ENCODE assay signal across 33 cellular contexts in genomic region chr22:47111626-47112373, GRCh38.
DNase-seq lines count a peak whose midpoint lies in the region; ATAC-seq and TF ChIP-seq lines count a peak whose summit lies in the region.
"Had no signal": no experiment of that assay in that cellular context is flagged by ENCODE, and none has a peak within 500 bp of the region (broad histone marks: within the 10 kb centered on the region; RNA-seq: fewer than 3 reads in every experiment).

No MANE protein-coding gene starts in this region.

- H2AK9ac ChIP-seq in IMR-90 (replicated peaks; ENCODE audit: low read depth, low read length, poor library complexity), result no peak overlapping the region

- BruUV-seq in IMR-90 (replicated peaks; lab: Mats Ljungman, UMichigan), result no TSS peak

- H4K8ac ChIP-seq in IMR-90 (ENCODE audit: low read depth in 2 of 2, low read length in 2 of 2), result no peak overlapping the region; a peak in 1 of 4 replicates

- H3K27me3 Mint-ChIP-seq in endothelial cell (ENCODE audit: unreplicated experiment), result no peaks in the 10 kb centered on the region
- H3K27me3 Mint-ChIP-seq: B cell; IgD-negative memory B cell; naive thymus-derived CD4-positive, alpha-beta T cell had no signal

- H2BK15ac ChIP-seq in IMR-90 (ENCODE audit: low read depth, low read length), result no peak overlapping the region

- DNase-seq in AG04450 (ENCODE audit: low read depth, low spot score), result no peak
- DNase-seq in IMR-90, result no peak
- no peak for DNase-seq in endothelial cell (ENCODE audit: low spot score)
- DNase-seq in osteoblast (ENCODE audit: insufficient read length, low spot score, missing footprints), result peak; percentile 79
- DNase-seq in ureter (ENCODE audit: low spot score), result no peak
- no peak for DNase-seq in hippocampal formation (lab: John Stamatoyannopoulos, UW)
- DNase-seq: activated CD4-positive, alpha-beta T cell treated with anti-CD3 and anti-CD28 coated beads, Interleukin-2, amount 50 U/mL, for 48 hours; activated CD8-positive, alpha-beta memory T cell treated with anti-CD3 and anti-CD28 coated beads, Interleukin-2, amount 50 U/mL, for 4 hours; activated naive CD4-positive, alpha-beta T cell treated with anti-CD3 and anti-CD28 coated beads, Interleukin-2, amount 50 U/mL, for 16 hours; amniotic stem cell; DMS 273 treated with DMSO at 0.1 percent for 48 hours; effector CD4-positive, alpha-beta T cell; EL; lower lobe of right lung; naive thymus-derived CD4-positive, alpha-beta T cell; NCI-H146; NCI-H446; NCI-H774; SIG-M5; stimulated activated naive CD4-positive, alpha-beta T cell treated with Interleukin-2 at 50 U/mL for 16 hours had no signal

- no peaks in the 10 kb centered on the region for H3K9me3 Mint-ChIP-seq in endothelial cell (ENCODE audit: unreplicated experiment)
- H3K9me3 Mint-ChIP-seq: activated T-helper 1 cell treated with anti-CD3 and anti-CD28 coated beads, Interleukin-12 subunit alpha, Interleukin-12 subunit beta, Interleukin-2, Interleukin-4 antibody, amounts not matched to agents 30 ng/mL and 10 ng/mL and 1 ng/mL, durations not matched to agents 14 hours and 24 hours and 36 hours had no signal

- H3K36me3 Mint-ChIP-seq in endothelial cell (ENCODE audit: low read depth, unreplicated experiment), result peaks cover 8% of the 10 kb centered on the region

- TF ChIP-seq POLR2A in IMR-90 (IDR thresholded peaks at IDR 0.05; ENCODE audit: low read depth, low read length), result no peak

- no peaks in the 10 kb centered on the region for H3K4me1 Mint-ChIP-seq in endothelial cell (ENCODE audit: unreplicated experiment)
- H3K4me1 Mint-ChIP-seq: B cell had no signal

- no peak overlapping the region for H3K27ac Mint-ChIP-seq in endothelial cell (ENCODE audit: unreplicated experiment)
- H3K27ac Mint-ChIP-seq: activated T-helper 1 cell treated with anti-CD3 and anti-CD28 coated beads, Interleukin-12 subunit alpha, Interleukin-12 subunit beta, Interleukin-2, Interleukin-4 antibody, amounts not matched to agents 30 ng/mL and 10 ng/mL and 1 ng/mL, durations not matched to agents 14 hours and 24 hours and 36 hours; B cell; IgD-negative memory B cell had no signal

- TF ChIP-seq CTCF in AG04450 (IDR thresholded peaks at IDR 0.05; ENCODE audit: low read depth, low read length) (no peak), IMR-90 (conservative IDR thresholded peaks at IDR 0.05; ENCODE audit: low read depth, low read length) (no peak), endothelial cell (IDR thresholded peaks at IDR 0.05; ENCODE audit: unreplicated experiment) (no peak), osteoblast (IDR thresholded peaks at IDR 0.05; ENCODE audit: extremely low read depth, low read depth, low read length) (no peak)

- peaks cover 16% of the 10 kb centered on the region for H3K4me1 ChIP-seq in IMR-90 (ENCODE audit: control insufficient read depth, insufficient read depth, low read length)
- peaks cover 14% of the 10 kb centered on the region for H3K4me1 ChIP-seq in osteoblast (ENCODE audit: insufficient read depth, low read length)
- H3K4me1 ChIP-seq: breast epithelium, lower lobe of right lung, testis, vagina had no signal

- intact Hi-C loops in IMR-90 (cut with micrococcal nuclease), result no loop called here

- H3K9me3 ChIP-seq in AG04450 (ENCODE audit: control insufficient read depth, insufficient read depth, low read length), result no peaks in the 10 kb centered on the region; the same call in none of the 2 replicates
- no peaks in the 10 kb centered on the region for H3K9me3 ChIP-seq in IMR-90 (ENCODE audit: control insufficient read depth, insufficient read depth, low read length)
- no peaks in the 10 kb centered on the region for H3K9me3 ChIP-seq in osteoblast (ENCODE audit: low read depth, low read length)
- H3K9me3 ChIP-seq: A549, breast epithelium, lower lobe of right lung, testis, vagina had no signal

- H3K79me2 ChIP-seq in osteoblast (ENCODE audit: insufficient read depth, low read length), result no peaks in the 10 kb centered on the region

- peak overlapping the region; percentile 62; the same call in 1 of the 2 replicates for H2AK5ac ChIP-seq in IMR-90 (ENCODE audit: low read depth, low read length)

- no peak for TF ChIP-seq RAD21 in IMR-90 (IDR thresholded peaks at IDR 0.05; ENCODE audit: low read length)

- peaks cover 2% of the 10 kb centered on the region; the same call in 1 of the 2 replicates for H3K36me3 ChIP-seq in IMR-90 (ENCODE audit: control insufficient read depth, insufficient read depth, low read length)
- H3K36me3 ChIP-seq in osteoblast (ENCODE audit: insufficient read depth, low read length), result no peaks in the 10 kb centered on the region
- H3K36me3 ChIP-seq: breast epithelium, vagina had no signal

- H3K23ac ChIP-seq in IMR-90 (ENCODE audit: low read depth, low read length), result no peak overlapping the region

- dilution Hi-C loops in IMR-90 (cut with HindIII; ENCODE audit: low sequenced_read_pairs, unreplicated experiment), result no loop called here

- peak overlapping the region; percentile 36; the same call in 1 of the 2 replicates for H3K4ac ChIP-seq in IMR-90 (ENCODE audit: low read depth, low read length)

- no peak overlapping the region; the same call in 1 of the 2 replicates for H2BK120ac ChIP-seq in IMR-90 (ENCODE audit: low read depth, low read length)

- H3K79me1 ChIP-seq in IMR-90 (ENCODE audit: low read depth in 1 of 2, low read length in 2 of 2), result 0 out of 4 replicates have a peak, but pooled peaks cover 0 to 6% of the 10 kb centered on the region in 2 experiments

- 77% methylated on average over 8 of the region's 21 CpGs; no CpG with 5 or more reads in 1 of the 2 experiments for WGBS in IMR-90 (ENCODE audit: extremely low coverage in 2 of 2, insufficient read length in 1 of 2), 2 experiments

- ATAC-seq in IMR-90 (ENCODE audit: low read depth), result no peak; the same call in 1 of the 2 replicates
- ATAC-seq in GM21360 (IDR thresholded peaks at IDR 0.05; ENCODE audit: unreplicated experiment), result no peak
- ATAC-seq in HG02642 (IDR thresholded peaks at IDR 0.05; ENCODE audit: poor library complexity, unreplicated experiment), result no peak
- ATAC-seq: A549; activated CD4-positive, CD25-positive, alpha-beta regulatory T cell treated with anti-CD3 and anti-CD28 coated beads, Interleukin-2, amount 50 U/mL, for 24 hours; HCT116; naive thymus-derived CD4-positive, alpha-beta T cell had no signal

- H3K27me3 ChIP-seq in AG04450 (ENCODE audit: control insufficient read depth, insufficient read depth, low read length), result no peaks in the 10 kb centered on the region
- no peaks in the 10 kb centered on the region for H3K27me3 ChIP-seq in IMR-90 (ENCODE audit: control insufficient read depth, insufficient read depth, low read length)
- no peaks in the 10 kb centered on the region for H3K27me3 ChIP-seq in osteoblast (ENCODE audit: insufficient read depth, low read length)
- H3K27me3 ChIP-seq: breast epithelium, testis, vagina had no signal

- CTCF ChIA-PET in AG04450 (lab: Charles Lee), result no interaction called here
- CTCF ChIA-PET in IMR-90 (lab: Yijun Ruan, JAX), result no interaction called here

- no peak overlapping the region for H3K56ac ChIP-seq in IMR-90 (ENCODE audit: extremely low read depth, insufficient read depth, low read length)

- H3K18ac ChIP-seq in IMR-90 (ENCODE audit: low read depth, low read length), result peak overlapping the region; percentile 30; the same call in 1 of the 2 replicates

- no peak overlapping the region; the same call in 1 of the 2 replicates for H4K5ac ChIP-seq in IMR-90 (ENCODE audit: low read depth, low read length)

- H2BK20ac ChIP-seq in IMR-90 (ENCODE audit: low read depth, low read length), result no peak overlapping the region

- no peak overlapping the region for H4K91ac ChIP-seq in IMR-90 (ENCODE audit: insufficient read depth, low read depth, low read length)

- H4K20me1 ChIP-seq in IMR-90 (ENCODE audit: insufficient read depth, low read length) (no peaks in the 10 kb centered on the region; the same call in 1 of the 2 replicates), osteoblast (ENCODE audit: insufficient read depth, low read length) (no peaks in the 10 kb centered on the region)

- no peak overlapping the region for H3K4me3 ChIP-seq in AG04450 (ENCODE audit: low read depth, low read length)
- no peak overlapping the region for H3K4me3 ChIP-seq in IMR-90 (ENCODE audit: insufficient read depth, low read depth, low read length)
- H3K4me3 ChIP-seq in osteoblast (ENCODE audit: insufficient read depth, low read length), result no peak overlapping the region
- H3K4me3 ChIP-seq: A549, breast epithelium, lower lobe of right lung, skin epidermis, testis, vagina had no signal

- H3K27ac ChIP-seq in AG04450 (ENCODE audit: low read depth, low read length) (peak overlapping the region; percentile 21), IMR-90 (ENCODE audit: insufficient read depth, low read length) (peak overlapping the region; percentile 50), osteoblast (ENCODE audit: low read depth, low read length) (no peak overlapping the region)
- H3K27ac ChIP-seq: A549, breast epithelium, epithelial cell of prostate, lower lobe of right lung, skin epidermis, vagina had no signal

- H3K4me3 Mint-ChIP-seq in endothelial cell (ENCODE audit: unreplicated experiment), result peak overlapping the region; percentile 17
- H3K4me3 Mint-ChIP-seq: activated T-helper 1 cell treated with anti-CD3 and anti-CD28 coated beads, Interleukin-12 subunit alpha, Interleukin-12 subunit beta, Interleukin-2, Interleukin-4 antibody, amounts not matched to agents 30 ng/mL and 10 ng/mL and 1 ng/mL, durations not matched to agents 14 hours and 24 hours and 36 hours; B cell; IgD-negative memory B cell; naive thymus-derived CD4-positive, alpha-beta T cell had no signal

- H3K9ac ChIP-seq in IMR-90 (ENCODE audit: low read depth, low read length), result no peak overlapping the region

- peak overlapping the region; percentile 62 for H2BK5ac ChIP-seq in IMR-90 (ENCODE audit: low read depth, low read length, poor library complexity, severe bottlenecking)

- peak overlapping the region; percentile 49 for H2AFZ ChIP-seq in IMR-90 (replicated peaks; ENCODE audit: low read length, poor library complexity)
- H2AFZ ChIP-seq in osteoblast (ENCODE audit: low read length), result no peak overlapping the region

- peaks cover 14% of the 10 kb centered on the region for H3K9me1 ChIP-seq in IMR-90 (ENCODE audit: insufficient read depth, low read length)

- in situ Hi-C loops in IMR-90 (cut with MboI; ENCODE audit: low sequenced_read_pairs), result no loop called here

- POLR2A ChIA-PET in AG04450 (lab: Yijun Ruan, JAX) (no interaction called here), IMR-90 (lab: Charles Lee; ENCODE audit: unreplicated experiment) (no interaction called here)

- 0 out of 2 replicates have a peak overlapping the region, but pooled peaks have one; percentile 48 for H3K14ac ChIP-seq in IMR-90 (replicated peaks; ENCODE audit: low read depth, low read length)

- H3K4me2 ChIP-seq in IMR-90 (ENCODE audit: low read depth, low read length) (no peak overlapping the region), osteoblast (ENCODE audit: insufficient read depth, low read length) (no peak overlapping the region)
- H3K4me2 ChIP-seq: A549 had no signal

TF ChIP-seq in IMR-90, 13 proteins besides CTCF, POLR2A, EP300 and RAD21 (continues in another document):
- TF ChIP-seq SMC3 (IDR thresholded peaks at IDR 0.05; ENCODE audit: low read depth, low read length) (no peak), RCOR1 (IDR thresholded peaks at IDR 0.05; ENCODE audit: insufficient replicate concordance, low read length) (no peak), FOS (IDR thresholded peaks at IDR 0.05; ENCODE audit: low read depth, low read length) (no peak)
